8 cellular contexts compared by ENCODE assay signal in the genomic region with DNA sequence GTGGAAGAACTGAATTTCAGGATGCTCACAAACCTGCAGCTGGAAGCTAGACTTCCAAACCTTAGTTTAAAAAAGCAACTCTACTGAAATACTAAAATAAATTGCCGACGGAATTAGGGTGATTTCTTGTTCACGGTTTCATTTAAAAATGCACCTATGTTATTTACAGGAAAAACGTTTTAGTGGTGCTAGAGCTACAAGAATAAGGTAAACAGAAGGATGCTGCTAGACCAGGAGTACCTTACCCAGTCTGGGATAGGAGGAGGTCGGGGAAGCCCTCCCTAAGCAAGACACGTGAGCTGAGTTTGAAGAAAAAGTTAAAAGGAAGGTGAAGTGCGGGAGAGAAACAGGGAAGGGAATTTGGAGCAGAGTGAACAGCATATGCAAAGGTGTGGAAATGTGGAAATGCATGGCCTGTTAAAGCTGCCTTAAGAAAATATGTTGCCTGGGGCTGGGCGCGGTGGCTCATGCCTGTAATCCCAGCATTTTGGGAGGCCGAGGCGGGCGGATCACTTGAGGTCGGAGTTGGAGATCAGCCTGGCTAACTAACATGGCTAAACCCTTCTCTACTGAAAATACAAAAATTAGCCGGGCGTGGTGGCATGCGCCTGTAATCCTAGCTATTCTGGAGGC. TPM values are rescaled to one million over a fixed set of nuclear protein-coding genes. Genes with fewer than 3 reads are reported as not detected.
A peak's percentile ranks its signal among the peaks of the same experiment; 100 is the strongest.
DNase-seq lines count a peak whose midpoint lies in the region; ATAC-seq and TF ChIP-seq lines count a peak whose summit lies in the region.

No MANE protein-coding gene starts in this region.

- H3K4me1 ChIP-seq in HCT116 (ENCODE audit: control insufficient read depth in 1 of 2, insufficient read depth in 2 of 2, low read length in 2 of 2): peaks cover 54 to 80% of the 10 kb centered on the region in 2 experiments
- peaks cover 53 to 89% (median 82%) of the 10 kb centered on the region in 6 donors for H3K4me1 ChIP-seq in spleen

- TF ChIP-seq POLR2A in HCT116 (IDR thresholded peaks at IDR 0.05; ENCODE audit: borderline replicate concordance, extremely low read depth, insufficient read depth, insufficient read length) (no peak), spleen (IDR thresholded peaks at IDR 0.05) (no peak)

- POLR2A ChIA-PET in HCT116 (lab: Charles Lee): interaction anchor here (0.6 to 10.2 kb wide), 14 partner anchors 10 to 154 kb away, joined by 3 to 86 read pairs (median 7); partner anchors contain the start of gene BEST1

- no peak for TF ChIP-seq CTCF in HCT116 (IDR thresholded peaks at IDR 0.05 in 2 of 3, conservative IDR thresholded peaks at IDR 0.05 in 1 of 3; ENCODE audit: borderline replicate concordance in 1 of 3, insufficient read depth in 1 of 3, low read depth in 2 of 3, low read length in 2 of 3)
- no peak for TF ChIP-seq CTCF in spleen (IDR thresholded peaks at IDR 0.05 in 8 of 11, conservative IDR thresholded peaks at IDR 0.05 in 3 of 11)

- H3K27ac ChIP-seq in HCT116 (ENCODE audit: low read depth, low read length) (peak overlapping the region; percentile 96), spleen (peak overlapping the region; percentile 94 to 100 (median 99))

- WGBS in spleen, 5 donors: 90 to 94% (median 93%) methylated on average over 16 of the region's 16 CpGs

- no peak for ATAC-seq in HCT116
- no peak for ATAC-seq in activated naive CD4-positive, alpha-beta T cell treated with anti-CD3 and anti-CD28 coated beads, Interleukin-2, amount 50 U/mL, for 72 hours
- no peak for ATAC-seq in HG02759 (IDR thresholded peaks at IDR 0.05; ENCODE audit: unreplicated experiment)

- no peaks in the 10 kb centered on the region for H3K9me3 Mint-ChIP-seq in activated naive CD4-positive, alpha-beta T cell treated with anti-CD3 and anti-CD28 coated beads, Interleukin-2, amount 50 U/mL, for 72 hours

- H3K9ac ChIP-seq in HCT116 (ENCODE audit: low read length): peak overlapping the region; percentile 97

- H3K9me3 ChIP-seq in HCT116 (ENCODE audit: control insufficient read depth in 1 of 2, insufficient read depth in 1 of 2, low read depth in 1 of 2, low read length in 2 of 2) (no peaks in the 10 kb centered on the region), spleen (no peaks in the 10 kb centered on the region)

- H3K36me3 Mint-ChIP-seq in activated naive CD4-positive, alpha-beta T cell treated with anti-CD3 and anti-CD28 coated beads, Interleukin-2, amount 50 U/mL, for 72 hours: peaks cover 32 to 33% of the 10 kb centered on the region in 2 donors

- H4K20me1 ChIP-seq in HCT116 (ENCODE audit: insufficient read depth): peaks cover 17% of the 10 kb centered on the region; the same call in 1 of the 2 replicates

- TF ChIP-seq RAD21 in HCT116 (IDR thresholded peaks at IDR 0.05; ENCODE audit: low read depth): no peak

- peaks cover 6 to 26% of the 10 kb centered on the region in 2 experiments for H3K36me3 ChIP-seq in HCT116 (ENCODE audit: control insufficient read depth in 1 of 2, insufficient read depth in 2 of 2, low read length in 2 of 2)
- H3K36me3 ChIP-seq in spleen: peaks cover 0 to 26% (median 16%) of the 10 kb centered on the region in 6 donors

- H3K27ac Mint-ChIP-seq in activated naive CD4-positive, alpha-beta T cell treated with anti-CD3 and anti-CD28 coated beads, Interleukin-2, amount 50 U/mL, for 72 hours: peak overlapping the region; percentile 91

- H3K4me2 ChIP-seq in HCT116 (ENCODE audit: low read length): peak overlapping the region; percentile 96

- H2AFZ ChIP-seq in HCT116 (ENCODE audit: low read depth, low read length, poor library complexity, severe bottlenecking): no peak overlapping the region

- peaks cover 41% of the 10 kb centered on the region for H3K79me2 ChIP-seq in HCT116 (ENCODE audit: insufficient read depth, low read length)

- DNase-seq in HCT116 (ENCODE audit: low read depth, low spot score) (no peak), inferior parietal cortex (ENCODE audit: extremely low spot score) (peak; percentile 21), spleen (peak; percentile 72), AG08395 (ENCODE audit: low spot score) (no peak), LoVo (ENCODE audit: low spot score) (no peak)
- DNase-seq in activated naive CD4-positive, alpha-beta T cell treated with anti-CD3 and anti-CD28 coated beads, Interleukin-2, amount 50 U/mL, for 72 hours (ENCODE audit: low spot score in 2 of 2): peak in 1 of 2 donors; percentile 34
- DNase-seq in central memory CD4-positive, alpha-beta T cell: no peak

- H3K27me3 ChIP-seq in HCT116 (ENCODE audit: insufficient read depth, low read length) (no peaks in the 10 kb centered on the region), spleen (replicated peaks in 1 of 7) (no peaks in the 10 kb centered on the region)

- no peaks in the 10 kb centered on the region for H3K9me2 ChIP-seq in HCT116 (ENCODE audit: insufficient read depth)

- RAD21 ChIA-PET in HCT116 (lab: Charles Lee; ENCODE audit: low non-redundant PET in 1 of 2, low total read pairs in 2 of 2, uncharacterized antibody in 2 of 2, unreplicated experiment in 2 of 2): interaction anchor here in 1 of 2 experiments (0.7 kb wide), 1 partner anchor 76 kb away, joined by 3 read pairs; no protein-coding TSS in a partner anchor

- peak overlapping the region; percentile 73 to 99 for H3K4me3 ChIP-seq in HCT116 (replicated peaks in 1 of 2; ENCODE audit: low read depth in 1 of 2, low read length in 2 of 2)
- H3K4me3 ChIP-seq in spleen: peak overlapping the region in 7 of 8 donors; percentile 77 to 100 (median 92)

- CTCF ChIA-PET in HCT116 (lab: Charles Lee): interaction anchor here (0.9 to 2.2 kb wide), 4 partner anchors 19 to 113 kb away, joined by 3 to 8 read pairs (median 4); no protein-coding TSS in a partner anchor

- intact Hi-C loops in HCT116 (cut with micrococcal nuclease) (no loop called here), spleen (cut with DNase I; ENCODE audit: low total_unique reads) (no loop called here)

- BruUV-seq in HCT116 (replicated peaks; lab: Mats Ljungman, UMichigan): no TSS peak

TF ChIP-seq in HCT116, 20 proteins besides CTCF, POLR2A, EP300 and RAD21:
- no peak for TF ChIP-seq EZH2 (IDR thresholded peaks at IDR 0.05)

RNA-seq across cellular contexts. Expression of gene FTH1, which starts 1.4 kb away (rescaled TPM):
- 3,345 TPM for total RNA-seq in HCT116 (2021; ENCODE audit: unreplicated experiment)
- 4,227 and 4,920 TPM in 2 replicates for polyA plus RNA-seq in HCT116 (2012)
- total RNA-seq in activated naive CD4-positive, alpha-beta T cell treated with anti-CD3 and anti-CD28 coated beads, Interleukin-2, amount 50 U/mL, for 72 hours: 1,000 to 10,000 TPM; 1,006 to 1,113 TPM
- total RNA-seq in spleen: 1,000 to 10,000 TPM; 1,915 to 2,864 (median 2,469) TPM
- 1,000 to 10,000 TPM; 2,005 to 3,321 (median 2,533) TPM for polyA plus RNA-seq in spleen

RNA-seq across cellular contexts. Expression of gene BEST1, which starts 18.7 kb away (rescaled TPM):
- total RNA-seq in HCT116 (2021; ENCODE audit: unreplicated experiment): 2.3 TPM
- 5.8 and 7.7 TPM in 2 replicates for polyA plus RNA-seq in HCT116 (2012)
- total RNA-seq in activated naive CD4-positive, alpha-beta T cell treated with anti-CD3 and anti-CD28 coated beads, Interleukin-2, amount 50 U/mL, for 72 hours: under 1 TPM; 0.18 to 0.58 TPM
- 10 to 100 TPM in 5 of 7 donors, 1 to 10 TPM in 2; 6.8 to 20.4 (median 12.3) TPM for total RNA-seq in spleen
- 1 to 10 TPM; 2.6 to 4.3 (median 3.0) TPM for polyA plus RNA-seq in spleen

RNA-seq across cellular contexts. Expression of gene RAB3IL1, which starts 51.5 kb away (rescaled TPM):
- 18.1 TPM for total RNA-seq in HCT116 (2021; ENCODE audit: unreplicated experiment)
- 13.2 and 13.7 TPM in 2 replicates for polyA plus RNA-seq in HCT116 (2012)
- under 1 TPM in 1 of 2 donors, not detected in 1; 0.33 TPM for total RNA-seq in activated naive CD4-positive, alpha-beta T cell treated with anti-CD3 and anti-CD28 coated beads, Interleukin-2, amount 50 U/mL, for 72 hours
- 10 to 100 TPM; 34.3 to 57.1 (median 39.5) TPM for total RNA-seq in spleen
- 10 to 100 TPM in 2 of 3 donors, 1 to 10 TPM in 1; 6.5 to 17.6 (median 14.1) TPM for polyA plus RNA-seq in spleen

Comparison
In these comparisons a context has a peak if more than half of its experiments do, and no peak if none do; other contexts are left out.
1. DNase-seq: peak in inferior parietal cortex (single experiment) and spleen (single experiment); none in HCT116 (single experiment), AG08395 (single experiment), LoVo (single experiment) and central memory CD4-positive, alpha-beta T cell (single experiment).
2. RNA of gene RAB3IL1, which starts 51.5 kb away (total RNA-seq): 34.3 to 57.1 TPM in spleen and 18.1 TPM in HCT116 (single experiment); 0.33 TPM in activated naive CD4-positive, alpha-beta T cell treated with anti-CD3 and anti-CD28 coated beads, Interleukin-2, amount 50 U/mL, for 72 hours; every median in the first group is over 10 times any median in the second.